ENCODE assay signal across 8 cellular contexts in genomic region chr4:186137193-186137792, GRCh38. TPM values are rescaled to one million over a fixed set of nuclear protein-coding genes. Genes with fewer than 3 reads are reported as not detected.
DNase-seq lines count a peak whose midpoint lies in the region; ATAC-seq and TF ChIP-seq lines count a peak whose summit lies in the region.

No MANE protein-coding gene starts in this region.

- H3K4me1 Mint-ChIP-seq in activated CD4-positive, alpha-beta memory T cell treated with anti-CD3 and anti-CD28 coated beads for 36 hours (ENCODE audit: low read depth) = peaks cover 4% of the 10 kb centered on the region

- no peaks in the 10 kb centered on the region for H3K9me3 Mint-ChIP-seq in activated CD4-positive, alpha-beta memory T cell treated with anti-CD3 and anti-CD28 coated beads for 36 hours

- intact Hi-C loops in ovary (cut with DNase I) = loop anchor here in 1 of 4 donors (10.0 kb wide), 1 partner anchor 72 kb away; the partner anchor contains the start of gene TLR3
- intact Hi-C loops in activated CD4-positive, alpha-beta memory T cell treated with anti-CD3 and anti-CD28 coated beads for 36 hours (cut with micrococcal nuclease) = loop anchor here (1.0 to 10.0 kb wide), 2 partner anchors 69 to 502 kb away; no protein-coding TSS in a partner anchor

- H3K27me3 ChIP-seq in BJ (ENCODE audit: control insufficient read depth, insufficient read depth, low read length) = no peaks in the 10 kb centered on the region; the same call in 1 of the 2 replicates
- H3K27me3 ChIP-seq in ovary = no peaks in the 10 kb centered on the region

- TF ChIP-seq EP300 in ovary (IDR thresholded peaks at IDR 0.05) = no peak

- no peak overlapping the region for H3K4me3 Mint-ChIP-seq in activated CD4-positive, alpha-beta memory T cell treated with anti-CD3 and anti-CD28 coated beads for 36 hours

- no peaks in the 10 kb centered on the region for H3K4me1 ChIP-seq in ovary (ENCODE audit: insufficient read depth)

- H3K36me3 ChIP-seq in BJ (ENCODE audit: control insufficient read depth, insufficient read depth, low read length) = no peaks in the 10 kb centered on the region
- no peaks in the 10 kb centered on the region for H3K36me3 ChIP-seq in ovary

- peaks cover 11% of the 10 kb centered on the region for H3K27me3 Mint-ChIP-seq in activated CD4-positive, alpha-beta memory T cell treated with anti-CD3 and anti-CD28 coated beads for 36 hours

- no peaks in the 10 kb centered on the region for H3K36me3 Mint-ChIP-seq in activated CD4-positive, alpha-beta memory T cell treated with anti-CD3 and anti-CD28 coated beads for 36 hours

- TF ChIP-seq CTCF in BJ (IDR thresholded peaks at IDR 0.05; ENCODE audit: insufficient read depth, low read depth, low read length) (peak; percentile 47), ovary (IDR thresholded peaks at IDR 0.05) (peak; percentile 47 to 51 (median 50))

- CTCF ChIA-PET in BJ (lab: Yijun Ruan, JAX) = interaction anchor here (0.7 to 1.9 kb wide), 5 partner anchors 9 to 101 kb away, joined by 3 to 10 read pairs (median 3); no protein-coding TSS in a partner anchor
- CTCF ChIA-PET in activated CD4-positive, alpha-beta memory T cell treated with anti-CD3 and anti-CD28 coated beads for 36 hours (lab: Charles Lee) = interaction anchor here (0.7 to 3.2 kb wide), 11 partner anchors 8 to 70 kb away, joined by 3 to 16 read pairs (median 3); partner anchors contain the start of gene TLR3

- no peak for TF ChIP-seq POLR2A in ovary (IDR thresholded peaks at IDR 0.05)

- POLR2A ChIA-PET in BJ (lab: Charles Lee) = no interaction called here
- POLR2A ChIA-PET in activated CD4-positive, alpha-beta memory T cell treated with anti-CD3 and anti-CD28 coated beads for 36 hours (lab: Charles Lee) = no interaction called here

- WGBS in ovary, 3 donors = 15 to 32% (median 21%) methylated on average over 6 of the region's 6 CpGs

- no peak overlapping the region for H3K27ac Mint-ChIP-seq in activated CD4-positive, alpha-beta memory T cell treated with anti-CD3 and anti-CD28 coated beads for 36 hours

- DNase-seq in BJ (ENCODE audit: low read depth) (no peak), NCI-H1092 (lab: John Stamatoyannopoulos, UW) (peak; percentile 5), dermis microvascular lymphatic vessel endothelial cell (ENCODE audit: low read depth in 2 of 2) (peak; percentile 16 to 28), ovary (no peak), NCI-H1048 (lab: John Stamatoyannopoulos, UW) (no peak)
- DNase-seq in activated CD8-positive, alpha-beta memory T cell treated with anti-CD3 and anti-CD28 coated beads, Interleukin-2, amount 50 U/mL, for 4 hours = no peak
- no peak for DNase-seq in activated CD4-positive, alpha-beta memory T cell treated with anti-CD3 and anti-CD28 coated beads for 36 hours

- ATAC-seq in GM19328 (IDR thresholded peaks at IDR 0.05; ENCODE audit: unreplicated experiment) = peak; percentile 28

- no peak overlapping the region for H3K4me3 ChIP-seq in BJ (ENCODE audit: low read depth, low read length)
- H3K4me3 ChIP-seq in ovary = peak overlapping the region; percentile 17

- H3K9me3 ChIP-seq in ovary = no peaks in the 10 kb centered on the region

- H3K27ac ChIP-seq in ovary = no peak overlapping the region

RNA-seq across cellular contexts. Expression of gene FAM149A, which starts 32.8 kb away (rescaled TPM):
- polyA plus RNA-seq in BJ (2011; rRNA removed) = 0.32 TPM in 1 of 2 replicates, not detected in the other
- not detected in 2 replicates for polyA minus RNA-seq in BJ (2011; rRNA and poly(A)+ RNA removed)
- total RNA-seq in dermis microvascular lymphatic vessel endothelial cell = 0.13 TPM in 2 replicates
- total RNA-seq in ovary = 10 to 100 TPM in 5 of 7 donors, 1 to 10 TPM in 2; 6.4 to 14.6 (median 12.7) TPM
- polyA plus RNA-seq in ovary = 10 to 100 TPM in 1 of 2 donors, 1 to 10 TPM in 1; 9.4 to 16.1 TPM
- under 1 TPM; 0.40 to 0.46 TPM for total RNA-seq in activated CD4-positive, alpha-beta memory T cell treated with anti-CD3 and anti-CD28 coated beads for 36 hours

RNA-seq across cellular contexts. Expression of gene CYP4V2, which starts 54.1 kb away (rescaled TPM):
- polyA plus RNA-seq in BJ (2011; rRNA removed) (4.2 and 6.3 TPM in 2 replicates), ovary (10 to 100 TPM in 1 of 2 donors, 1 to 10 TPM in 1; 8.5 to 12.4 TPM)
- 1.8 and 3.5 TPM in 2 replicates for polyA minus RNA-seq in BJ (2011; rRNA and poly(A)+ RNA removed)
- total RNA-seq in dermis microvascular lymphatic vessel endothelial cell (3.1 and 4.3 TPM in 2 replicates), ovary (10 to 100 TPM; 11.9 to 35.3 (median 21.0) TPM)
- total RNA-seq in activated CD4-positive, alpha-beta memory T cell treated with anti-CD3 and anti-CD28 coated beads for 36 hours = 1 to 10 TPM; 4.9 to 5.2 TPM

Comparison
In these comparisons a context has a peak if more than half of its experiments do, and no peak if none do; other contexts are left out.
1. DNase-seq: peak in NCI-H1092 (single experiment) and dermis microvascular lymphatic vessel endothelial cell (2 of 2); none in BJ (single experiment), ovary (0 of 5), activated CD8-positive, alpha-beta memory T cell treated with anti-CD3 and anti-CD28 coated beads, Interleukin-2, amount 50 U/mL, for 4 hours (single experiment), activated CD4-positive, alpha-beta memory T cell treated with anti-CD3 and anti-CD28 coated beads for 36 hours (single experiment) and NCI-H1048 (single experiment).